Comparison of ENCODE assay signal across 2 cellular contexts in genomic region chr1:227379555-227379892, GRCh38.
TF ChIP-seq lines count a peak whose summit lies in the region.

No MANE protein-coding gene starts in this region.

TF ChIP-seq in GM23338, 12 proteins besides CTCF, POLR2A, EP300 and RAD21:
- TF ChIP-seq JUNB (IDR thresholded peaks at IDR 0.05; ENCODE audit: unreplicated experiment) = no peak
- no peak for TF ChIP-seq POLR2AphosphoS5 (IDR thresholded peaks at IDR 0.05; ENCODE audit: low read depth)
- TF ChIP-seq ZNF331 (CRISPR knock-in tag; IDR thresholded peaks at IDR 0.05; ENCODE audit: low read depth) = no peak
- TF ChIP-seq ZNF114 (CRISPR knock-in tag; IDR thresholded peaks at IDR 0.05) = no peak
- no peak for TF ChIP-seq STAT1 (IDR thresholded peaks at IDR 0.05; ENCODE audit: unreplicated experiment)
- no peak for TF ChIP-seq ZNF462 (CRISPR knock-in tag; IDR thresholded peaks at IDR 0.05)
- TF ChIP-seq EZH2phosphoT487 (IDR thresholded peaks at IDR 0.05; ENCODE audit: unreplicated experiment) = no peak
- TF ChIP-seq EZH2 (IDR thresholded peaks at IDR 0.05; ENCODE audit: low read depth, unreplicated experiment) = no peak
- TF ChIP-seq ETS1 (IDR thresholded peaks at IDR 0.05) = no peak
- no peak for TF ChIP-seq REST (IDR thresholded peaks at IDR 0.05; ENCODE audit: unreplicated experiment)
- no peak for TF ChIP-seq NANOG (IDR thresholded peaks at IDR 0.05; ENCODE audit: borderline replicate concordance)
- TF ChIP-seq CREB1 (CRISPR knock-in tag; IDR thresholded peaks at IDR 0.05; ENCODE audit: low read depth) = no peak

TF ChIP-seq in K562, 482 proteins besides CTCF, POLR2A, EP300 and RAD21:
- TF ChIP-seq HNRNPK (IDR thresholded peaks at IDR 0.05; ENCODE audit: low read depth, low read length, poor library complexity, severe bottlenecking) = no peak
- TF ChIP-seq KLF6 (CRISPR knock-in tag; IDR thresholded peaks at IDR 0.05; ENCODE audit: borderline replicate concordance) = no peak
- TF ChIP-seq THRA (IDR thresholded peaks at IDR 0.05) = no peak
- TF ChIP-seq HDAC2 (IDR thresholded peaks at IDR 0.05) = no peak
- TF ChIP-seq NONO (IDR thresholded peaks at IDR 0.05; ENCODE audit: low read depth in 2 of 2, low read length in 1 of 2) = no peak
- TF ChIP-seq BDP1 (IDR thresholded peaks at IDR 0.05; ENCODE audit: insufficient read depth, insufficient read length) = no peak
- no peak for TF ChIP-seq YBX1 (IDR thresholded peaks at IDR 0.05)
- peak; percentile 60; the same call in 1 of the 2 replicates for TF ChIP-seq BCOR (IDR thresholded peaks at IDR 0.05)
- TF ChIP-seq MCM5 (IDR thresholded peaks at IDR 0.05; ENCODE audit: low read depth) = no peak
- TF ChIP-seq TSHZ1 (CRISPR knock-in tag; IDR thresholded peaks at IDR 0.05) = no peak
- no peak for TF ChIP-seq ZNF431 (CRISPR knock-in tag; IDR thresholded peaks at IDR 0.05)
- TF ChIP-seq ZNF76 (CRISPR knock-in tag; IDR thresholded peaks at IDR 0.05; ENCODE audit: borderline replicate concordance) = no peak
- 0 out of 2 replicates have a peak, but pooled peaks have one; percentile 0 for TF ChIP-seq HES1 (IDR thresholded peaks at IDR 0.05; ENCODE audit: low read depth)
- no peak for TF ChIP-seq MCM3 (IDR thresholded peaks at IDR 0.05)
- no peak for TF ChIP-seq ZNF639 (CRISPR knock-in tag; conservative IDR thresholded peaks at IDR 0.05 in 1 of 2, IDR thresholded peaks at IDR 0.05 in 1 of 2)
- no peak for TF ChIP-seq SLC30A9 (CRISPR knock-in tag; IDR thresholded peaks at IDR 0.05)
- TF ChIP-seq ZNF75A (CRISPR knock-in tag; IDR thresholded peaks at IDR 0.05) = no peak
- TF ChIP-seq TBL1XR1 (IDR thresholded peaks at IDR 0.05; ENCODE audit: low read length in 2 of 2) = no peak
- no peak for TF ChIP-seq MAFF (IDR thresholded peaks at IDR 0.05; ENCODE audit: low read length)
- TF ChIP-seq GABPB2 (CRISPR knock-in tag; conservative IDR thresholded peaks at IDR 0.05) = no peak
- no peak for TF ChIP-seq ZBTB7A (IDR thresholded peaks at IDR 0.05; ENCODE audit: borderline replicate concordance, control insufficient read depth, low read depth, low read length)
- peak; percentile 33; the same call in 1 of the 2 replicates for TF ChIP-seq SMARCE1 (IDR thresholded peaks at IDR 0.05)
- peak; percentile 4 for TF ChIP-seq DPF2 (IDR thresholded peaks at IDR 0.05)
- TF ChIP-seq TRIM24 (IDR thresholded peaks at IDR 0.05) = 0 out of 4 replicates have a peak, but pooled peaks of 1 of the 2 experiments have one; percentile 4
- 0 out of 2 replicates have a peak, but pooled peaks have one; percentile 8 for TF ChIP-seq EP400 (IDR thresholded peaks at IDR 0.05)
- TF ChIP-seq NCOR1 (IDR thresholded peaks at IDR 0.05) = no peak
- TF ChIP-seq ARID1B (IDR thresholded peaks at IDR 0.05) = 0 out of 2 replicates have a peak, but pooled peaks have one; percentile 6
- no peak for TF ChIP-seq ELF2 (CRISPR knock-in tag; IDR thresholded peaks at IDR 0.05)
- no peak for TF ChIP-seq FUS (optimal IDR thresholded peaks at IDR 0.05; ENCODE audit: low read depth, low read length)
- TF ChIP-seq HDAC1 (IDR thresholded peaks at IDR 0.05) = 0 out of 4 replicates have a peak, but pooled peaks of 1 of the 2 experiments have one; percentile 11
- no peak for TF ChIP-seq ZBTB11 (CRISPR knock-in tag; IDR thresholded peaks at IDR 0.05)
- TF ChIP-seq HCFC1 (IDR thresholded peaks at IDR 0.05; ENCODE audit: low read depth, low read length) = no peak
- no peak for TF ChIP-seq SRSF9 (IDR thresholded peaks at IDR 0.05; ENCODE audit: borderline replicate concordance, low read depth, low read length)
- TF ChIP-seq PPARD (CRISPR knock-in tag; IDR thresholded peaks at IDR 0.05) = no peak
- TF ChIP-seq ZNF316 (IDR thresholded peaks at IDR 0.05) = no peak
- TF ChIP-seq SMARCC2 (IDR thresholded peaks at IDR 0.05; ENCODE audit: low read depth) = no peak
- TF ChIP-seq CREM (IDR thresholded peaks at IDR 0.05; ENCODE audit: low read depth) = no peak
- no peak for TF ChIP-seq REST (CRISPR knock-in tag; IDR thresholded peaks at IDR 0.05; ENCODE audit: low read depth)
- TF ChIP-seq ATF3 (IDR thresholded peaks at IDR 0.05) = no peak
- no peak for TF ChIP-seq ATF3 (CRISPR knock-in tag; conservative IDR thresholded peaks at IDR 0.05)
- TF ChIP-seq HDGF (IDR thresholded peaks at IDR 0.05) = no peak
- no peak for TF ChIP-seq MYC (IDR thresholded peaks at IDR 0.05; ENCODE audit: low read depth, low read length)
- TF ChIP-seq MYC (CRISPR knock-in tag; IDR thresholded peaks at IDR 0.05; ENCODE audit: borderline replicate concordance, low read depth) = no peak
- peak; percentile 32 for TF ChIP-seq BRD9 (IDR thresholded peaks at IDR 0.05; ENCODE audit: low read depth, partially characterized antibody)
- TF ChIP-seq TFE3 (CRISPR knock-in tag; IDR thresholded peaks at IDR 0.05) = no peak
- 0 out of 2 replicates have a peak, but pooled peaks have one; percentile 5 for TF ChIP-seq NCOA1 (IDR thresholded peaks at IDR 0.05; ENCODE audit: low read depth)
- TF ChIP-seq NR2F6 (CRISPR knock-in tag; IDR thresholded peaks at IDR 0.05) = no peak
- TF ChIP-seq SREBF1 (IDR thresholded peaks at IDR 0.05; ENCODE audit: borderline replicate concordance, low read depth, low read length) = no peak
